In the genomic region with DNA sequence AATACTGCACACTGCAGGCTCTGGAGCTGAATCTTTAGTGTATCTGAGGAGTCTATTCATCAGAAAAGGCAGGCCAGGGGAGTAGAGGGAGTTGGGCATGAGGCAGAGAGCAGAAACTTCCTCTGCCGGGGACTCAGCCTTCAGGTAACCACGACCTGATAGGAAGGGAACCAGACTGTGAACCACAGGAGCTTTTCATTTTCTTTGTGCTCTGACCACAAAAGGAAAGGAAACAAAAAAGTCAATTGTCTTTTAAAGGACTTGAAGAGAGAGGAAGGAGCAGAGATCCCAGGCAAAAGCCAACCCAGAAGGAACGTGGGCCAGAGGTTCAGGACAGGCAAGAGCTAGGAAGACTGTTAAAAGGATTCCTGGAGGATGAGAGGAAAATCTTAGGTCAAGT, we compare ENCODE assay signal across 17 cellular contexts.
DNase-seq lines count a peak whose midpoint lies in the region; ATAC-seq, FAIRE-seq and TF ChIP-seq lines count a peak whose summit lies in the region.
"Had no signal": no experiment of that assay in that cellular context is flagged by ENCODE, and none has a peak within 500 bp of the region (broad histone marks: within the 10 kb centered on the region; RNA-seq: fewer than 3 reads in every experiment).

No MANE protein-coding gene starts in this region.

- H3K27me3 Mint-ChIP-seq in WTC11 (ENCODE audit: low read depth) = no peaks in the 10 kb centered on the region
- H3K27me3 Mint-ChIP-seq: CD8-positive, alpha-beta memory T cell; IgD-negative memory B cell had no signal

- H3K4me1 Mint-ChIP-seq in WTC11 = peaks cover 23% of the 10 kb centered on the region
- H3K4me1 Mint-ChIP-seq: CD8-positive, alpha-beta memory T cell had no signal

- POLR2A ChIA-PET in WTC11 (lab: Charles Lee) = interaction anchor here (0.7 kb wide), 1 partner anchor 16 kb away, joined by 3 read pairs; no protein-coding TSS in a partner anchor

- no peak for TF ChIP-seq CTCF in WTC11 (IDR thresholded peaks at IDR 0.05)

- CTCF ChIA-PET in WTC11 (lab: Charles Lee) = interaction anchor here (0.7 to 1.4 kb wide), 3 partner anchors 10 to 573 kb away, joined by 3 to 5 read pairs (median 3); a partner anchor contains a TSS

- peak; percentile 94 for ATAC-seq in WTC11

- no peak for FAIRE-seq in urothelium cell line (lab: Jason Lieb, UNC)
- FAIRE-seq: HTR-8/SVneo had no signal

- peak; percentile 57 for DNase-seq in HT1080 (ENCODE audit: low read depth)
- no peak for DNase-seq in WTC11 (ENCODE audit: low spot score)
- peak; percentile 52 for DNase-seq in iPS-NIHi11 (ENCODE audit: low spot score)
- DNase-seq in urothelium cell line (ENCODE audit: low spot score) = peak; percentile 18
- DNase-seq in activated effector memory CD4-positive, alpha-beta T cell treated with Interleukin-2 at 50 U/mL for 16 hours = no peak
- no peak for DNase-seq in stimulated activated CD4-positive, alpha-beta T cell treated with anti-CD3 and anti-CD28 coated beads, Interleukin-1b, Interleukin-23, amount 100 ng/mL, for 48 hours
- DNase-seq in AG20443 (ENCODE audit: low spot score) = no peak
- DNase-seq: C1 segment of cervical spinal cord; CD8-positive, alpha-beta memory T cell; NCI-H187; NCI-H2107; NCI-H526; OCI-M1; SHP77 treated with DMSO at 0.1 percent for 48 hours; SK-N-SH had no signal

- peak overlapping the region; percentile 29 for H3K27ac Mint-ChIP-seq in WTC11
- H3K27ac Mint-ChIP-seq: CD8-positive, alpha-beta memory T cell had no signal

- H3K4me3 Mint-ChIP-seq in WTC11 = no peak overlapping the region
- H3K4me3 Mint-ChIP-seq: CD8-positive, alpha-beta memory T cell; IgD-negative memory B cell had no signal

- no peaks in the 10 kb centered on the region for H3K9me3 Mint-ChIP-seq in WTC11
- H3K9me3 Mint-ChIP-seq: IgD-negative memory B cell had no signal

- H3K36me3 Mint-ChIP-seq in WTC11 = no peaks in the 10 kb centered on the region
- H3K36me3 Mint-ChIP-seq: CD8-positive, alpha-beta memory T cell; IgD-negative memory B cell had no signal

TF ChIP-seq in WTC11, 78 proteins besides CTCF, POLR2A, EP300 and RAD21:
- TF ChIP-seq GTF2I (CRISPR knock-in tag; conservative IDR thresholded peaks at IDR 0.05) = 0 out of 2 replicates have a peak, but pooled peaks have one; percentile 28
- TF ChIP-seq, protein P1, sequence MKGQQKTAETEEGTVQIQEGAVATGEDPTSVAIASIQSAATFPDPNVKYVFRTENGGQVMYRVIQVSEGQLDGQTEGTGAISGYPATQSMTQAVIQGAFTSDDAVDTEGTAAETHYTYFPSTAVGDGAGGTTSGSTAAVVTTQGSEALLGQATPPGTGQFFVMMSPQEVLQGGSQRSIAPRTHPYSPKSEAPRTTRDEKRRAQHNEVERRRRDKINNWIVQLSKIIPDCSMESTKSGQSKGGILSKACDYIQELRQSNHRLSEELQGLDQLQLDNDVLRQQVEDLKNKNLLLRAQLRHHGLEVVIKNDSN (CRISPR knock-in tag; IDR thresholded peaks at IDR 0.05) = no peak

Comparison
In these comparisons a context has a peak if more than half of its experiments do, and no peak if none do; other contexts are left out.
1. DNase-seq: peak in HT1080 (single experiment), iPS-NIHi11 (single experiment) and urothelium cell line (single experiment); none in WTC11 (single experiment), activated effector memory CD4-positive, alpha-beta T cell treated with Interleukin-2 at 50 U/mL for 16 hours (single experiment), stimulated activated CD4-positive, alpha-beta T cell treated with anti-CD3 and anti-CD28 coated beads, Interleukin-1b, Interleukin-23, amount 100 ng/mL, for 48 hours (single experiment) and AG20443 (single experiment).